8 cellular contexts compared by ENCODE assay signal in the genomic region with DNA sequence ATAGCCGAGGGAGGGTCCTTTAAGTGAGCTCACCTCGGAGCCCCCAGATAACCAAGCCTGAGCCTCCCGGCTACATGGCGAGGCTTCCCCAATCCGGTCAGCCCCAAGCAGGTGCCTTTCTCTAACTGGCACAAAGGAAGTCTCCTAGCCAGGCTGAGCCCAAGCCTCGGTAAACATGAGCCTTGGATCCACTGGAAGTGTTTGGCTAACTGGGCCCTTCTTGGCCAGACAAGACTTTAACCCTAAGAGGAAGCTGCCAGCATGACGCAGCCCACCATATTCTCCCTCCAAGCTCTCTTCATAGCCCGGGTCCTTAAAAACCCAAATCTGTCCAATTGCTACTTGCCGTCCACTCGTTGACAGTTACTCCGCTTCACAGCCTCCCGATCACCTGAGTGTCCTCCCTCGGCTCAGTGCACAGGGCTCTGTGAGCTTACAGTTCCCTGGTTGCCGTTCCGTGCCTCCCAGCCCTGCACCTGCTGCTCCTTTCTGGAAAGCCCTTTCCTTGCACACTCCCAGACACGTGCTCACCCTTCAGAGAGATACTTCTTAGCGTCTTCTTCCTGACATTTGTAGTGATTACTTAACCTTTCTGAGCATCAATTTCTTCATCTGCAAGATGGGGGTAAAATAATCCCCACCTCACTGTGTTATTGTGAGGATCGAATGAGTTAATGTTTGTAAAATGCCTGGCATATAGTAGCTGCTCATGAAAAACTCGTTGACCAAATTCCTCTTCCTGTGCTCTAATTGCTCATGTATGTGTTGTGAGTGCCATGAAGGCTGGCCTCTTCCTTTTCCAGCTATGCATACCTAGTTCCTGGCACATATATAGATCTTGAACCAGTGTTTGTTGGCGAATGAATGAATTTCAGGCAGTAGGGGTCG. TPM values are rescaled to one million over a fixed set of nuclear protein-coding genes. Genes with fewer than 3 reads are reported as not detected.
DNase-seq lines count a peak whose midpoint lies in the region; ATAC-seq and TF ChIP-seq lines count a peak whose summit lies in the region.

No MANE protein-coding gene starts in this region.

- peak overlapping the region; percentile 58 to 89 (median 79) for H3K4me3 Mint-ChIP-seq in CD8-positive, alpha-beta memory T cell
- peak overlapping the region; percentile 50 for H3K4me3 Mint-ChIP-seq in neural crest cell

- H3K27ac Mint-ChIP-seq in CD8-positive, alpha-beta memory T cell: peak overlapping the region; percentile 87 to 95 (median 92)
- H3K27ac Mint-ChIP-seq in neural crest cell (ENCODE audit: unreplicated experiment): no peak overlapping the region

- H3K9me3 Mint-ChIP-seq in CD8-positive, alpha-beta memory T cell: no peaks in the 10 kb centered on the region
- no peaks in the 10 kb centered on the region for H3K9me3 Mint-ChIP-seq in neural crest cell

- H3K36me3 ChIP-seq in CD8-positive, alpha-beta memory T cell (ENCODE audit: insufficient read depth, low read length): no peaks in the 10 kb centered on the region
- H3K36me3 ChIP-seq in Loucy (ENCODE audit: insufficient read depth, low read length): no peaks in the 10 kb centered on the region

- peak overlapping the region; percentile 38 for H3K4me3 ChIP-seq in CD8-positive, alpha-beta memory T cell (ENCODE audit: low read length)
- H3K4me3 ChIP-seq in Loucy (ENCODE audit: low read length, poor library complexity, severe bottlenecking) (peak overlapping the region; percentile 84), dorsolateral prefrontal cortex (peak overlapping the region in 58 of 59 donors; percentile 50 to 79 (median 64))

- H4K20me1 ChIP-seq in Loucy (ENCODE audit: insufficient read depth, low read length, poor library complexity, severe bottlenecking): no peaks in the 10 kb centered on the region

- H3K79me2 ChIP-seq in Loucy (ENCODE audit: insufficient read depth, low read length): peaks cover 12% of the 10 kb centered on the region

- no peaks in the 10 kb centered on the region for H3K9me3 ChIP-seq in CD8-positive, alpha-beta memory T cell (ENCODE audit: low read length)
- no peaks in the 10 kb centered on the region for H3K9me3 ChIP-seq in Loucy (ENCODE audit: insufficient read depth, low read depth, low read length)

- H2AFZ ChIP-seq in Loucy (ENCODE audit: low read length): peak overlapping the region; percentile 44

- H3K4me1 ChIP-seq in CD8-positive, alpha-beta memory T cell (ENCODE audit: insufficient read depth, low read length): peaks cover 47% of the 10 kb centered on the region
- H3K4me1 ChIP-seq in Loucy (ENCODE audit: insufficient read depth, low read length, poor library complexity, severe bottlenecking): peaks cover 53% of the 10 kb centered on the region

- H3K9me2 ChIP-seq in Loucy (replicated peaks; ENCODE audit: low read depth, low read length): no peaks in the 10 kb centered on the region

- CTCF ChIA-PET in CD8-positive, alpha-beta memory T cell (lab: Charles Lee): interaction anchor here (0.7 to 1.8 kb wide), 14 partner anchors 13 to 177 kb away, joined by 3 to 12 read pairs (median 3); partner anchors contain the start of genes MYH9 and TXN2

- H3K27ac ChIP-seq in CD8-positive, alpha-beta memory T cell (ENCODE audit: low read depth, low read length): peak overlapping the region; percentile 70
- peak overlapping the region in 58 of 59 donors; percentile 6 to 97 (median 86) for H3K27ac ChIP-seq in dorsolateral prefrontal cortex

- peaks cover 0 to 2% of the 10 kb centered on the region in 2 donors for H3K27me3 Mint-ChIP-seq in CD8-positive, alpha-beta memory T cell
- no peaks in the 10 kb centered on the region for H3K27me3 Mint-ChIP-seq in neural crest cell (ENCODE audit: low read depth)

- ATAC-seq in HG02642 (IDR thresholded peaks at IDR 0.05; ENCODE audit: poor library complexity, unreplicated experiment): no peak
- ATAC-seq in GM18520 (IDR thresholded peaks at IDR 0.05; ENCODE audit: unreplicated experiment): no peak
- no peak for ATAC-seq in GM21528 (IDR thresholded peaks at IDR 0.05; ENCODE audit: low FRiP score, unreplicated experiment)
- ATAC-seq in GM21423 (IDR thresholded peaks at IDR 0.05; ENCODE audit: unreplicated experiment): no peak

- H3K4me1 Mint-ChIP-seq in CD8-positive, alpha-beta memory T cell: peaks cover 39 to 48% (median 44%) of the 10 kb centered on the region in 3 donors
- peaks cover 19% of the 10 kb centered on the region for H3K4me1 Mint-ChIP-seq in neural crest cell

- intact Hi-C loops in dorsolateral prefrontal cortex (cut with DNase I): no loop called here

- H3K4me2 ChIP-seq in Loucy (ENCODE audit: low read depth, low read length, poor library complexity, severe bottlenecking): peak overlapping the region; percentile 83

- H3K36me3 Mint-ChIP-seq in CD8-positive, alpha-beta memory T cell: no peaks in the 10 kb centered on the region
- no peaks in the 10 kb centered on the region for H3K36me3 Mint-ChIP-seq in neural crest cell (ENCODE audit: low read depth)

- TF ChIP-seq CTCF in Loucy (conservative IDR thresholded peaks at IDR 0.05; ENCODE audit: low read length) (no peak), dorsolateral prefrontal cortex (IDR thresholded peaks at IDR 0.05 in 54 of 56, conservative IDR thresholded peaks at IDR 0.05 in 2 of 56; ENCODE audit: low read depth in 1 of 56, partially characterized antibody in 56 of 56) (no peak), neural crest cell (conservative IDR thresholded peaks at IDR 0.05) (no peak)

- POLR2A ChIA-PET in CD8-positive, alpha-beta memory T cell (lab: Charles Lee): interaction anchor here (0.6 to 1.8 kb wide), 10 partner anchors 9 to 154 kb away, joined by 3 to 11 read pairs (median 4); partner anchors contain the start of genes MYH9 and TXN2

- no peak for DNase-seq in CD8-positive, alpha-beta memory T cell
- peak in 1 of 10 donors; percentile 42 for DNase-seq in dorsolateral prefrontal cortex
- no peak for DNase-seq in neural crest cell (ENCODE audit: low read depth, low spot score)

- H3K27me3 ChIP-seq in CD8-positive, alpha-beta memory T cell (ENCODE audit: insufficient read depth, low read length, poor library complexity, severe bottlenecking): no peaks in the 10 kb centered on the region
- H3K27me3 ChIP-seq in Loucy (ENCODE audit: insufficient read depth, low read length, poor library complexity, severe bottlenecking) (no peaks in the 10 kb centered on the region), dorsolateral prefrontal cortex (no peaks in the 10 kb centered on the region)

- peaks cover 10% of the 10 kb centered on the region for H3F3A ChIP-seq in Loucy (ENCODE audit: low read depth)

- peak overlapping the region; percentile 86 for H3K9ac ChIP-seq in Loucy (ENCODE audit: low read depth, low read length, poor library complexity, severe bottlenecking)

RNA-seq across cellular contexts. Expression of gene TXN2, which starts 25.6 kb away (rescaled TPM):
- 100 to 1,000 TPM; 122 to 126 TPM for total RNA-seq in CD8-positive, alpha-beta memory T cell
- 127 TPM for polyA plus RNA-seq in CD8-positive, alpha-beta memory T cell
- total RNA-seq in dorsolateral prefrontal cortex: 10 to 100 TPM; 47.2 to 80.9 (median 65.4) TPM
- total RNA-seq in neural crest cell: 77.9 and 78.0 TPM in 2 replicates

RNA-seq across cellular contexts. Expression of gene FOXRED2, which starts 51.0 kb away (rescaled TPM):
- 10 to 100 TPM; 23.7 to 27.6 TPM for total RNA-seq in CD8-positive, alpha-beta memory T cell
- polyA plus RNA-seq in CD8-positive, alpha-beta memory T cell: 1.8 TPM
- total RNA-seq in dorsolateral prefrontal cortex (10 to 100 TPM; 32.6 to 77.4 (median 49.9) TPM), neural crest cell (44.8 and 45.1 TPM in 2 replicates)
